In genomic region chr7:77353407-77353721, GRCh38 we compare ENCODE assay signal across 19 cellular contexts.
DNase-seq lines count a peak whose midpoint lies in the region; ATAC-seq lines count a peak whose summit lies in the region.
"Had no signal": no experiment of that assay in that cellular context is flagged by ENCODE, and none has a peak within 500 bp of the region (broad histone marks: within the 10 kb centered on the region; RNA-seq: fewer than 3 reads in every experiment).

No MANE protein-coding gene starts in this region.

- H3K4me3 Mint-ChIP-seq in activated naive CD4-positive, alpha-beta T cell treated with anti-CD3 and anti-CD28 coated beads, Interleukin-2, amount 50 U/mL, for 24 hours = peak overlapping the region; percentile 47
- no peak overlapping the region for H3K4me3 Mint-ChIP-seq in activated CD8-positive, alpha-beta T cell treated with anti-CD3 and anti-CD28 coated beads, Interleukin-2, amount 10 ng/mL, durations not matched to agents 7 days and 5 days
- peak overlapping the region; percentile 74 to 85 (median 80) for H3K4me3 Mint-ChIP-seq in immature natural killer cell

- ATAC-seq in activated CD8-positive, alpha-beta T cell treated with anti-CD3 and anti-CD28 coated beads, Interleukin-2, amount 10 ng/mL, durations not matched to agents 7 days and 5 days = no peak
- ATAC-seq: right lobe of liver had no signal

- no peak for DNase-seq in activated naive CD4-positive, alpha-beta T cell (lab: John Stamatoyannopoulos, UW)
- DNase-seq in activated CD8-positive, alpha-beta T cell treated with anti-CD3 and anti-CD28 coated beads, Interleukin-2, amount 10 ng/mL, durations not matched to agents 7 days and 5 days = no peak
- DNase-seq in immature natural killer cell (no peak), NCI-H146 (lab: John Stamatoyannopoulos, UW) (no peak), GDM1 (lab: John Stamatoyannopoulos, UW) (no peak), NCI-H187 treated with DMSO at 0.1 percent for 48 hours (lab: John Stamatoyannopoulos, UW) (no peak)
- DNase-seq: activated effector memory CD4-positive, alpha-beta T cell treated with anti-CD3 and anti-CD28 coated beads, Interleukin-2, amount 50 U/mL, for 16 hours; DMS79 treated with DMSO at 0.1 percent for 48 hours; effector memory CD4-positive, alpha-beta T cell; esophagus squamous epithelium; GM23248; MM.1S; NCI-H1436; NCI-H2171 treated with DMSO at 0.1 percent for 48 hours; NCI-H748 treated with DMSO at 0.1 percent for 48 hours; right lobe of liver; Right ventricle myocardium superior; stimulated activated CD4-positive, alpha-beta T cell treated with anti-CD3 and anti-CD28 coated beads, Interleukin-15, amount 100 ng/mL, for 24 hours had no signal

- peak overlapping the region; percentile 19 for H3K27ac Mint-ChIP-seq in activated naive CD4-positive, alpha-beta T cell treated with anti-CD3 and anti-CD28 coated beads, Interleukin-2, amount 50 U/mL, for 24 hours
- peak overlapping the region; percentile 59 for H3K27ac Mint-ChIP-seq in activated CD8-positive, alpha-beta T cell treated with anti-CD3 and anti-CD28 coated beads, Interleukin-2, amount 10 ng/mL, durations not matched to agents 7 days and 5 days
- peak overlapping the region; percentile 90 to 99 (median 97) for H3K27ac Mint-ChIP-seq in immature natural killer cell

- H3K9me3 Mint-ChIP-seq in activated naive CD4-positive, alpha-beta T cell treated with anti-CD3 and anti-CD28 coated beads, Interleukin-2, amount 50 U/mL, for 24 hours = no peaks in the 10 kb centered on the region
- no peaks in the 10 kb centered on the region for H3K9me3 Mint-ChIP-seq in activated CD8-positive, alpha-beta T cell treated with anti-CD3 and anti-CD28 coated beads, Interleukin-2, amount 10 ng/mL, durations not matched to agents 7 days and 5 days (ENCODE audit: insufficient read depth)
- H3K9me3 Mint-ChIP-seq in immature natural killer cell = peaks cover 0 to 1% (median 0%) of the 10 kb centered on the region in 6 donors

- peaks cover 69% of the 10 kb centered on the region for H3K4me1 Mint-ChIP-seq in activated naive CD4-positive, alpha-beta T cell treated with anti-CD3 and anti-CD28 coated beads, Interleukin-2, amount 50 U/mL, for 24 hours
- peaks cover 70% of the 10 kb centered on the region for H3K4me1 Mint-ChIP-seq in activated CD8-positive, alpha-beta T cell treated with anti-CD3 and anti-CD28 coated beads, Interleukin-2, amount 10 ng/mL, durations not matched to agents 7 days and 5 days (ENCODE audit: low read depth)
- peaks cover 87 to 88% of the 10 kb centered on the region in 2 donors for H3K4me1 Mint-ChIP-seq in immature natural killer cell

- POLR2A ChIA-PET in activated CD8-positive, alpha-beta T cell treated with anti-CD3 and anti-CD28 coated beads, Interleukin-2, amount 10 ng/mL, durations not matched to agents 7 days and 5 days (lab: Charles Lee) = no interaction called here

- CTCF ChIA-PET in activated CD8-positive, alpha-beta T cell treated with anti-CD3 and anti-CD28 coated beads, Interleukin-2, amount 10 ng/mL, durations not matched to agents 7 days and 5 days (lab: Charles Lee) = interaction anchor here (0.7 to 2.9 kb wide), 2 partner anchors 21 to 51 kb away, joined by 4 to 15 read pairs; no protein-coding TSS in a partner anchor

- peaks cover 1% of the 10 kb centered on the region for H3K36me3 Mint-ChIP-seq in activated naive CD4-positive, alpha-beta T cell treated with anti-CD3 and anti-CD28 coated beads, Interleukin-2, amount 50 U/mL, for 24 hours
- H3K36me3 Mint-ChIP-seq in activated CD8-positive, alpha-beta T cell treated with anti-CD3 and anti-CD28 coated beads, Interleukin-2, amount 10 ng/mL, durations not matched to agents 7 days and 5 days (ENCODE audit: low read depth) = peaks cover 2% of the 10 kb centered on the region
- H3K36me3 Mint-ChIP-seq in immature natural killer cell = peaks cover 42 to 56% (median 56%) of the 10 kb centered on the region in 3 donors

- no peaks in the 10 kb centered on the region for H3K27me3 Mint-ChIP-seq in activated naive CD4-positive, alpha-beta T cell treated with anti-CD3 and anti-CD28 coated beads, Interleukin-2, amount 50 U/mL, for 24 hours
- peaks cover 5% of the 10 kb centered on the region for H3K27me3 Mint-ChIP-seq in activated CD8-positive, alpha-beta T cell treated with anti-CD3 and anti-CD28 coated beads, Interleukin-2, amount 10 ng/mL, durations not matched to agents 7 days and 5 days (ENCODE audit: low read depth)
- peaks cover 4 to 15% (median 10%) of the 10 kb centered on the region in 3 donors for H3K27me3 Mint-ChIP-seq in immature natural killer cell (ENCODE audit: low read depth in 3 of 3)

Comparison
In these comparisons a context has a peak if more than half of its experiments do, and no peak if none do; other contexts are left out.
1. H3K27ac Mint-ChIP-seq: peak in every context shown above with its lines; median percentile 97 in immature natural killer cell; 59 in activated CD8-positive, alpha-beta T cell treated with anti-CD3 and anti-CD28 coated beads, Interleukin-2, amount 10 ng/mL, durations not matched to agents 7 days and 5 days; 19 in activated naive CD4-positive, alpha-beta T cell treated with anti-CD3 and anti-CD28 coated beads, Interleukin-2, amount 50 U/mL, for 24 hours.